ENCODE assay signal across 1 cellular context in genomic region chr5:1594336-1595106, GRCh38.
TF ChIP-seq lines count a peak whose summit lies in the region.

No MANE protein-coding gene starts in this region.

TF ChIP-seq in HepG2, 621 proteins besides CTCF, POLR2A, EP300 and RAD21 (continued from another document and continues in another):
- no peak for TF ChIP-seq ZBTB39 (CRISPR knock-in tag; IDR thresholded peaks at IDR 0.05)
- no peak for TF ChIP-seq ETV5 (CRISPR knock-in tag; IDR thresholded peaks at IDR 0.05; ENCODE audit: borderline replicate concordance)
- TF ChIP-seq ZNF10 (CRISPR knock-in tag; IDR thresholded peaks at IDR 0.05; ENCODE audit: borderline replicate concordance, low read depth): no peak
- no peak for TF ChIP-seq ZNF75D (CRISPR knock-in tag; IDR thresholded peaks at IDR 0.05; ENCODE audit: borderline replicate concordance)
- no peak for TF ChIP-seq SSRP1 (CRISPR knock-in tag; IDR thresholded peaks at IDR 0.05)
- peak; percentile 69 for TF ChIP-seq THAP11 (CRISPR knock-in tag; IDR thresholded peaks at IDR 0.05)
- no peak for TF ChIP-seq ZNF180 (CRISPR knock-in tag; IDR thresholded peaks at IDR 0.05; ENCODE audit: borderline replicate concordance, low read depth)
- TF ChIP-seq RXRB (CRISPR knock-in tag; IDR thresholded peaks at IDR 0.05; ENCODE audit: borderline replicate concordance): peak; percentile 93
- no peak for TF ChIP-seq HOXA9 (CRISPR knock-in tag; IDR thresholded peaks at IDR 0.05; ENCODE audit: borderline replicate concordance)
- TF ChIP-seq ZNF329 (CRISPR knock-in tag; IDR thresholded peaks at IDR 0.05; ENCODE audit: low read depth): peak; percentile 54; the same call in 1 of the 2 replicates
- peak; percentile 73 for TF ChIP-seq KDM5A (IDR thresholded peaks at IDR 0.05; ENCODE audit: borderline replicate concordance, low read length)
- TF ChIP-seq ZIK1 (CRISPR knock-in tag; IDR thresholded peaks at IDR 0.05; ENCODE audit: borderline replicate concordance, low read depth): no peak
- TF ChIP-seq, protein P1, sequence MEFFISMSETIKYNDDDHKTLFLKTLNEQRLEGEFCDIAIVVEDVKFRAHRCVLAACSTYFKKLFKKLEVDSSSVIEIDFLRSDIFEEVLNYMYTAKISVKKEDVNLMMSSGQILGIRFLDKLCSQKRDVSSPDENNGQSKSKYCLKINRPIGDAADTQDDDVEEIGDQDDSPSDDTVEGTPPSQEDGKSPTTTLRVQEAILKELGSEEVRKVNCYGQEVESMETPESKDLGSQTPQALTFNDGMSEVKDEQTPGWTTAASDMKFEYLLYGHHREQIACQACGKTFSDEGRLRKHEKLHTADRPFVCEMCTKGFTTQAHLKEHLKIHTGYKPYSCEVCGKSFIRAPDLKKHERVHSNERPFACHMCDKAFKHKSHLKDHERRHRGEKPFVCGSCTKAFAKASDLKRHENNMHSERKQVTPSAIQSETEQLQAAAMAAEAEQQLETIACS (CRISPR knock-in tag; IDR thresholded peaks at IDR 0.05): peak; percentile 85
- TF ChIP-seq ZNF331 (CRISPR knock-in tag; IDR thresholded peaks at IDR 0.05): peak; percentile 82; the same call in 1 of the 2 replicates
- TF ChIP-seq ZNF546 (CRISPR knock-in tag; conservative IDR thresholded peaks at IDR 0.05): no peak
- no peak for TF ChIP-seq ZBTB1 (CRISPR knock-in tag; IDR thresholded peaks at IDR 0.05; ENCODE audit: borderline replicate concordance)
- TF ChIP-seq ZNF572 (CRISPR knock-in tag; IDR thresholded peaks at IDR 0.05): 0 out of 2 replicates have a peak, but pooled peaks have one; percentile 10
- TF ChIP-seq, protein P2, sequence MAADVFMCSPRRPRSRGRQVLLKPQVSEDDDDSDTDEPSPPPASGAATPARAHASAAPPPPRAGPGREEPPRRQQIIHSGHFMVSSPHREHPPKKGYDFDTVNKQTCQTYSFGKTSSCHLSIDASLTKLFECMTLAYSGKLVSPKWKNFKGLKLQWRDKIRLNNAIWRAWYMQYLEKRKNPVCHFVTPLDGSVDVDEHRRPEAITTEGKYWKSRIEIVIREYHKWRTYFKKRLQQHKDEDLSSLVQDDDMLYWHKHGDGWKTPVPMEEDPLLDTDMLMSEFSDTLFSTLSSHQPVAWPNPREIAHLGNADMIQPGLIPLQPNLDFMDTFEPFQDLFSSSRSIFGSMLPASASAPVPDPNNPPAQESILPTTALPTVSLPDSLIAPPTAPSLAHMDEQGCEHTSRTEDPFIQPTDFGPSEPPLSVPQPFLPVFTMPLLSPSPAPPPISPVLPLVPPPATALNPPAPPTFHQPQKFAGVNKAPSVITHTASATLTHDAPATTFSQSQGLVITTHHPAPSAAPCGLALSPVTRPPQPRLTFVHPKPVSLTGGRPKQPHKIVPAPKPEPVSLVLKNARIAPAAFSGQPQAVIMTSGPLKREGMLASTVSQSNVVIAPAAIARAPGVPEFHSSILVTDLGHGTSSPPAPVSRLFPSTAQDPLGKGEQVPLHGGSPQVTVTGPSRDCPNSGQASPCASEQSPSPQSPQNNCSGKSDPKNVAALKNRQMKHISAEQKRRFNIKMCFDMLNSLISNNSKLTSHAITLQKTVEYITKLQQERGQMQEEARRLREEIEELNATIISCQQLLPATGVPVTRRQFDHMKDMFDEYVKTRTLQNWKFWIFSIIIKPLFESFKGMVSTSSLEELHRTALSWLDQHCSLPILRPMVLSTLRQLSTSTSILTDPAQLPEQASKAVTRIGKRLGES (CRISPR knock-in tag; IDR thresholded peaks at IDR 0.05; ENCODE audit: borderline replicate concordance): no peak
- 0 out of 2 replicates have a peak, but pooled peaks have one; percentile 40 for TF ChIP-seq TBX3 (IDR thresholded peaks at IDR 0.05; ENCODE audit: borderline replicate concordance)
- no peak for TF ChIP-seq ZNF775 (CRISPR knock-in tag; IDR thresholded peaks at IDR 0.05; ENCODE audit: borderline replicate concordance)
- TF ChIP-seq ZFY (CRISPR knock-in tag; IDR thresholded peaks at IDR 0.05): peak; percentile 87
- peak; percentile 54 for TF ChIP-seq IKZF4 (CRISPR knock-in tag; IDR thresholded peaks at IDR 0.05; ENCODE audit: borderline replicate concordance, low read depth, not compliant biosample characterization)
- TF ChIP-seq, protein P3, sequence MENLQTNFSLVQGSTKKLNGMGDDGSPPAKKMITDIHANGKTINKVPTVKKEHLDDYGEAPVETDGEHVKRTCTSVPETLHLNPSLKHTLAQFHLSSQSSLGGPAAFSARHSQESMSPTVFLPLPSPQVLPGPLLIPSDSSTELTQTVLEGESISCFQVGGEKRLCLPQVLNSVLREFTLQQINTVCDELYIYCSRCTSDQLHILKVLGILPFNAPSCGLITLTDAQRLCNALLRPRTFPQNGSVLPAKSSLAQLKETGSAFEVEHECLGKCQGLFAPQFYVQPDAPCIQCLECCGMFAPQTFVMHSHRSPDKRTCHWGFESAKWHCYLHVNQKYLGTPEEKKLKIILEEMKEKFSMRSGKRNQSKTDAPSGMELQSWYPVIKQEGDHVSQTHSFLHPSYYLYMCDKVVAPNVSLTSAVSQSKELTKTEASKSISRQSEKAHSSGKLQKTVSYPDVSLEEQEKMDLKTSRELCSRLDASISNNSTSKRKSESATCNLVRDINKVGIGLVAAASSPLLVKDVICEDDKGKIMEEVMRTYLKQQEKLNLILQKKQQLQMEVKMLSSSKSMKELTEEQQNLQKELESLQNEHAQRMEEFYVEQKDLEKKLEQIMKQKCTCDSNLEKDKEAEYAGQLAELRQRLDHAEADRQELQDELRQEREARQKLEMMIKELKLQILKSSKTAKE (CRISPR knock-in tag; IDR thresholded peaks at IDR 0.05; ENCODE audit: borderline replicate concordance): no peak
- no peak for TF ChIP-seq GTF2F1 (IDR thresholded peaks at IDR 0.05; ENCODE audit: low read length)
- no peak for TF ChIP-seq ZNF83 (CRISPR knock-in tag; IDR thresholded peaks at IDR 0.05; ENCODE audit: borderline replicate concordance)
- no peak for TF ChIP-seq DPF2 (CRISPR knock-in tag; IDR thresholded peaks at IDR 0.05; ENCODE audit: borderline replicate concordance, low read depth)
- TF ChIP-seq POLR2G (IDR thresholded peaks at IDR 0.05; ENCODE audit: low read depth, low read length): peak; percentile 79
- no peak for TF ChIP-seq STAT5B (CRISPR knock-in tag; IDR thresholded peaks at IDR 0.05)
- TF ChIP-seq MTA1 (CRISPR knock-in tag; IDR thresholded peaks at IDR 0.05; ENCODE audit: borderline replicate concordance): no peak
- no peak for TF ChIP-seq SALL2 (CRISPR knock-in tag; IDR thresholded peaks at IDR 0.05)
- peak; percentile 50; the same call in 1 of the 2 replicates for TF ChIP-seq ELF1 (CRISPR knock-in tag; IDR thresholded peaks at IDR 0.05)
- TF ChIP-seq ZNF619 (CRISPR knock-in tag; IDR thresholded peaks at IDR 0.05): no peak
- peak; percentile 72; the same call in 1 of the 2 replicates for TF ChIP-seq NR2C2 (CRISPR knock-in tag; IDR thresholded peaks at IDR 0.05; ENCODE audit: borderline replicate concordance)
- no peak for TF ChIP-seq PRDM4 (CRISPR knock-in tag; IDR thresholded peaks at IDR 0.05; ENCODE audit: borderline replicate concordance)
- peak; percentile 87 for TF ChIP-seq YY1 (IDR thresholded peaks at IDR 0.05; ENCODE audit: insufficient read depth, insufficient replicate concordance, low read depth, low read length)
- 0 out of 2 replicates have a peak, but pooled peaks have one; percentile 45 for TF ChIP-seq POGZ (CRISPR knock-in tag; IDR thresholded peaks at IDR 0.05)
- no peak for TF ChIP-seq ZNF30 (CRISPR knock-in tag; IDR thresholded peaks at IDR 0.05)
- TF ChIP-seq ZNF496 (CRISPR knock-in tag; IDR thresholded peaks at IDR 0.05; ENCODE audit: insufficient replicate concordance): no peak
- TF ChIP-seq GLI4 (CRISPR knock-in tag; IDR thresholded peaks at IDR 0.05; ENCODE audit: borderline replicate concordance): no peak
- no peak for TF ChIP-seq ISL2 (CRISPR knock-in tag; IDR thresholded peaks at IDR 0.05)
- no peak for TF ChIP-seq ZNF292 (CRISPR knock-in tag; IDR thresholded peaks at IDR 0.05; ENCODE audit: borderline replicate concordance, low read depth)
- no peak for TF ChIP-seq ZKSCAN8 (CRISPR knock-in tag; IDR thresholded peaks at IDR 0.05; ENCODE audit: borderline replicate concordance)
- TF ChIP-seq NR2F1 (CRISPR knock-in tag; IDR thresholded peaks at IDR 0.05): peak in 1 of 2 experiments; percentile 40; a peak in 2 of 4 replicates
- peak; percentile 65; the same call in 1 of the 2 replicates for TF ChIP-seq ZNF547 (CRISPR knock-in tag; IDR thresholded peaks at IDR 0.05)
- no peak for TF ChIP-seq ZNF781 (CRISPR knock-in tag; IDR thresholded peaks at IDR 0.05; ENCODE audit: borderline replicate concordance, not compliant biosample characterization)
- no peak for TF ChIP-seq ZNF598 (CRISPR knock-in tag; IDR thresholded peaks at IDR 0.05; ENCODE audit: borderline replicate concordance)
- no peak for TF ChIP-seq PRMT3 (CRISPR knock-in tag; IDR thresholded peaks at IDR 0.05; ENCODE audit: borderline replicate concordance, low read depth)
- TF ChIP-seq RXRA (CRISPR knock-in tag; IDR thresholded peaks at IDR 0.05): peak; percentile 98
- TF ChIP-seq ZNF34 (CRISPR knock-in tag; IDR thresholded peaks at IDR 0.05; ENCODE audit: borderline replicate concordance): no peak; the same call in 1 of the 2 replicates
- TF ChIP-seq EZH2 (conservative IDR thresholded peaks at IDR 0.05; ENCODE audit: low read depth, low read length): no peak
- TF ChIP-seq CEBPG (CRISPR knock-in tag; IDR thresholded peaks at IDR 0.05): 0 out of 2 replicates have a peak, but pooled peaks have one; percentile 5
- peak; percentile 35 for TF ChIP-seq ZNF12 (CRISPR knock-in tag; IDR thresholded peaks at IDR 0.05)
- no peak for TF ChIP-seq FOXK2 (IDR thresholded peaks at IDR 0.05)
- TF ChIP-seq GATA4 (IDR thresholded peaks at IDR 0.05; ENCODE audit: borderline replicate concordance, low read depth): no peak
- no peak for TF ChIP-seq TOE1 (CRISPR knock-in tag; IDR thresholded peaks at IDR 0.05)
- TF ChIP-seq, protein P4, sequence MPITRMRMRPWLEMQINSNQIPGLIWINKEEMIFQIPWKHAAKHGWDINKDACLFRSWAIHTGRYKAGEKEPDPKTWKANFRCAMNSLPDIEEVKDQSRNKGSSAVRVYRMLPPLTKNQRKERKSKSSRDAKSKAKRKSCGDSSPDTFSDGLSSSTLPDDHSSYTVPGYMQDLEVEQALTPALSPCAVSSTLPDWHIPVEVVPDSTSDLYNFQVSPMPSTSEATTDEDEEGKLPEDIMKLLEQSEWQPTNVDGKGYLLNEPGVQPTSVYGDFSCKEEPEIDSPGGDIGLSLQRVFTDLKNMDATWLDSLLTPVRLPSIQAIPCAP (CRISPR knock-in tag; IDR thresholded peaks at IDR 0.05; ENCODE audit: low read depth): no peak
- TF ChIP-seq NCOA2 (CRISPR knock-in tag; IDR thresholded peaks at IDR 0.05): no peak
- TF ChIP-seq ASH2L (IDR thresholded peaks at IDR 0.05; ENCODE audit: insufficient read length, low read depth, low read length): peak; percentile 65
- no peak for TF ChIP-seq TRIM22 (IDR thresholded peaks at IDR 0.05)
- TF ChIP-seq XRCC5 (optimal IDR thresholded peaks at IDR 0.05; ENCODE audit: low read length): peak; percentile 56
